In genomic region chrX:50927127-50927526, GRCh38 we compare ENCODE assay signal across 31 cellular contexts. TPM values are rescaled to one million over a fixed set of nuclear protein-coding genes. Genes with fewer than 3 reads are reported as not detected.
"Had no signal": no experiment of that assay in that cellular context is flagged by ENCODE, and none has a peak within 500 bp of the region (broad histone marks: within the 10 kb centered on the region; RNA-seq: fewer than 3 reads in every experiment).

No MANE protein-coding gene starts in this region.

- ATAC-seq: stimulated activated effector memory CD8-positive, alpha-beta T cell treated with anti-CD3 and anti-CD28 coated beads, Interleukin-12 subunit alpha, Interleukin-12 subunit beta, amount 100 ng/mL, for 72 hours; stimulated activated memory B cell treated with anti-CD40 and anti-IgM and Interleukin-4, amounts not matched to agents 10 μg/mL and 1 μg/mL and 100 μg/mL, for 72 hours; stimulated activated naive B cell treated with anti-CD40 and anti-IgM and Interleukin-4, amounts not matched to agents 10 μg/mL and 1 μg/mL and 100 μg/mL, for 72 hours; stimulated activated naive CD8-positive, alpha-beta T cell treated with anti-CD3 and anti-CD28 coated beads, Interleukin-15, amount 100 ng/mL, for 72 hours; stimulated activated naive CD8-positive, alpha-beta T cell treated with anti-CD3 and anti-CD28 coated beads, Interleukin-15, Interleukin-2, amounts not matched to agents 100 U/mL and 50 U/mL, for 24 hours; upper lobe of right lung had no signal

- H3K4me1 ChIP-seq: stomach, suprapubic skin, testis, thyroid gland, tibial artery, tibial nerve, transverse colon, upper lobe of left lung, upper lobe of right lung, uterus, vagina had no signal

- H3K9me3 ChIP-seq: stomach, suprapubic skin, testis, thoracic aorta, thyroid gland, tibial nerve, transverse colon, upper lobe of left lung, upper lobe of right lung, uterus, vagina had no signal

- DNase-seq: stimulated activated CD4-positive, alpha-beta T cell treated with anti-CD3 and anti-CD28 coated beads, Interleukin-2, amount 100 ng/mL, for 48 hours; stimulated activated CD4-positive, alpha-beta T cell treated with anti-CD3 and anti-CD28 coated beads, Interleukin-4, amount 100 ng/mL, for 1 hour; stimulated activated CD4-positive, alpha-beta T cell treated with anti-CD3 and anti-CD28 coated beads, Interleukin-4, amount 100 ng/mL, for 24 hours; stimulated activated CD4-positive, alpha-beta T cell treated with anti-CD3 and anti-CD28 coated beads, Interleukin-4, amount 100 ng/mL, for 4 hours; stimulated activated CD8-positive, alpha-beta memory T cell treated with anti-CD3 and anti-CD28 coated beads, Interleukin-4, amount 100 ng/mL, for 48 hours; stimulated activated naive B cell treated with anti-CD40 and anti-IgM and Interleukin-4, amounts not matched to agents 10 μg/mL and 1 μg/mL and 100 μg/mL, for 72 hours; stimulated activated naive CD4-positive, alpha-beta T cell; stimulated activated naive CD4-positive, alpha-beta T cell treated with Interleukin-2 at 50 U/mL for 16 hours; stimulated activated naive CD8-positive, alpha-beta T cell treated with anti-CD3 and anti-CD28 coated beads, Interleukin-15, amount 100 ng/mL, for 72 hours; stimulated activated naive CD8-positive, alpha-beta T cell treated with anti-CD3 and anti-CD28 coated beads, Interleukin-15, Interleukin-2, amounts not matched to agents 100 U/mL and 50 U/mL, for 24 hours; stomach; substantia nigra; testis; thyroid gland; tibial artery; transverse colon; trophoblast cell; upper lobe of left lung; upper lobe of right lung; uterus had no signal

- H3K36me3 ChIP-seq: stomach, suprapubic skin, thoracic aorta, thyroid gland, tibial artery, tibial nerve, transverse colon, upper lobe of left lung, upper lobe of right lung, uterus, vagina had no signal

- H3K27ac ChIP-seq: stomach, suprapubic skin, testis, thoracic aorta, thyroid gland, tibial artery, tibial nerve, transverse colon, upper lobe of left lung, upper lobe of right lung, uterus, vagina had no signal

- H3K4me3 ChIP-seq: stomach, suprapubic skin, testis, thoracic aorta, thyroid gland, tibial artery, tibial nerve, transverse colon, upper lobe of left lung, upper lobe of right lung, uterus, vagina had no signal

- H3K27me3 ChIP-seq: stomach, suprapubic skin, testis, thyroid gland, tibial artery, tibial nerve, transverse colon, upper lobe of left lung, upper lobe of right lung, vagina had no signal

RNA-seq across cellular contexts. Expression of gene BMP15, which starts 16.6 kb away (rescaled TPM):
- total RNA-seq: stomach, subcutaneous adipose tissue, suprapubic skin, temporal lobe, testis, thoracic aorta, thyroid gland, tibial nerve, transverse colon, upper lobe of left lung, upper lobe of right lung, ureter, urinary bladder, uterus, vagina had no signal
- polyA plus RNA-seq: stomach, thymus, urinary bladder had no signal
